Comparison of ENCODE assay signal across 17 cellular contexts in genomic region chr11:92227954-92228935, GRCh38. TPM values are rescaled to one million over a fixed set of nuclear protein-coding genes. Genes with fewer than 3 reads are reported as not detected.
DNase-seq lines count a peak whose midpoint lies in the region; ATAC-seq and TF ChIP-seq lines count a peak whose summit lies in the region.
"Had no signal": no experiment of that assay in that cellular context is flagged by ENCODE, and none has a peak within 500 bp of the region (broad histone marks: within the 10 kb centered on the region; RNA-seq: fewer than 3 reads in every experiment).

No MANE protein-coding gene starts in this region.

- no peaks in the 10 kb centered on the region for H3K9me3 ChIP-seq in neuron (ENCODE audit: low read length)
- H3K9me3 ChIP-seq in transverse colon, result no peaks in the 10 kb centered on the region

- peak overlapping the region in 46 of 59 donors; percentile 4 to 76 (median 63) for H3K4me3 ChIP-seq in dorsolateral prefrontal cortex
- peak overlapping the region; percentile 94 for H3K4me3 ChIP-seq in neuron (ENCODE audit: low read length)
- H3K4me3 ChIP-seq in transverse colon, result no peak overlapping the region
- H3K4me3 ChIP-seq: BLaER1 treated with 17β-estradiol and CSF1 and Interleukin-3, amounts not matched to agents 10 nM and 100 nM had no signal

- peak overlapping the region in 39 of 59 donors; percentile 2 to 92 (median 59) for H3K27ac ChIP-seq in dorsolateral prefrontal cortex
- H3K27ac ChIP-seq in transverse colon, result no peak overlapping the region
- H3K27ac ChIP-seq: BLaER1 treated with 17β-estradiol and CSF1 and Interleukin-3, amounts not matched to agents 10 nM and 100 nM had no signal

- intact Hi-C loops in dorsolateral prefrontal cortex (cut with DNase I) (loop anchor here in 1 of 2 donors (10.0 kb wide), 1 partner anchor 657 kb away; no protein-coding TSS in a partner anchor), transverse colon (cut with DNase I; ENCODE audit: low total_unique reads) (no loop called here)

- H3K4me1 ChIP-seq in neuron (ENCODE audit: insufficient read depth, low read length) (peaks cover 38% of the 10 kb centered on the region), transverse colon (peaks cover 0 to 29% (median 12%) of the 10 kb centered on the region in 4 donors)
- H3K4me1 ChIP-seq: BLaER1 treated with 17β-estradiol and CSF1 and Interleukin-3, amounts not matched to agents 10 nM and 100 nM had no signal

- in situ Hi-C loops in transverse colon (cut with MboI; ENCODE audit: low pct_ligation_motif_present in 1 of 4, low pct_unique_long_range_greater_than_20kb in 1 of 4, low sequenced_read_pairs in 3 of 4), result no loop called here

- H3K36me3 ChIP-seq in neuron (ENCODE audit: insufficient read depth, low read length) (no peaks in the 10 kb centered on the region), transverse colon (no peaks in the 10 kb centered on the region)
- H3K36me3 ChIP-seq: BLaER1 treated with 17β-estradiol and CSF1 and Interleukin-3, amounts not matched to agents 10 nM and 100 nM had no signal

- TF ChIP-seq EP300 in transverse colon (IDR thresholded peaks at IDR 0.05; ENCODE audit: low read depth), result no peak

- DNase-seq in DMS79 treated with DMSO at 0.1 percent for 48 hours (lab: John Stamatoyannopoulos, UW), result peak; percentile 82
- peak; percentile 4 to 83 (median 71) for DNase-seq in NCI-H1417 (lab: John Stamatoyannopoulos, UW)
- peak in 1 of 10 donors; percentile 20 for DNase-seq in dorsolateral prefrontal cortex
- DNase-seq in HuH-7 (ENCODE audit: low spot score), result no peak
- no peak for DNase-seq in NCI-H1694 (lab: John Stamatoyannopoulos, UW)
- DNase-seq in transverse colon, result no peak
- DNase-seq: activated CD4-positive, alpha-beta T cell treated with anti-CD3 and anti-CD28 coated beads, Interleukin-2, amount 50 U/mL, for 1 hour; foreskin fibroblast; immature natural killer cell; NCI-H2171; stimulated activated naive CD4-positive, alpha-beta T cell treated with Interleukin-2 at 50 U/mL for 16 hours had no signal

- TF ChIP-seq CTCF in dorsolateral prefrontal cortex (IDR thresholded peaks at IDR 0.05 in 54 of 56, conservative IDR thresholded peaks at IDR 0.05 in 2 of 56; ENCODE audit: low read depth in 1 of 56, partially characterized antibody in 56 of 56) (no peak), transverse colon (IDR thresholded peaks at IDR 0.05) (no peak)

- 63 to 72% methylated on average over 5 to 6 of the region's 6 CpGs for WGBS in transverse colon (ENCODE audit: low coverage in 1 of 2), 2 donors

- ATAC-seq in GM18907 (IDR thresholded peaks at IDR 0.05; ENCODE audit: unreplicated experiment), result no peak
- ATAC-seq: Panc1, sciatic nerve had no signal

- H3K27me3 ChIP-seq in dorsolateral prefrontal cortex, result peaks cover 0 to 85% (median 3%) of the 10 kb centered on the region in 45 donors
- no peaks in the 10 kb centered on the region for H3K27me3 ChIP-seq in neuron (ENCODE audit: insufficient read depth, low read length)
- H3K27me3 ChIP-seq in transverse colon, result peaks cover 78% of the 10 kb centered on the region
- H3K27me3 ChIP-seq: BLaER1 treated with 17β-estradiol and CSF1 and Interleukin-3, amounts not matched to agents 10 nM and 100 nM had no signal

- no peak overlapping the region for H2AFZ ChIP-seq in neuron (ENCODE audit: low read depth, low read length)

- TF ChIP-seq POLR2A in transverse colon (IDR thresholded peaks at IDR 0.05), result no peak

RNA-seq across cellular contexts. Expression of gene FAT3, which starts 3.6 kb away (rescaled TPM):
- total RNA-seq in dorsolateral prefrontal cortex (100 to 1,000 TPM in 63 of 120 experiments, 10 to 100 TPM in 57; 28.1 to 164 (median 104) TPM), transverse colon (1 to 10 TPM in 1 of 4 donors, under 1 TPM in 3; 0.40 to 1.9 (median 0.66) TPM)
- total RNA-seq: T-helper 2 cell treated with Interferon-gamma antibody and Interleukin-4, amounts not matched to agents 100 ng/mL and 5 ng/mL, for 36 hours had no signal

Comparison
In these comparisons a context has a peak if more than half of its experiments do, and no peak if none do; other contexts are left out.
1. DNase-seq: peak in DMS79 treated with DMSO at 0.1 percent for 48 hours (single experiment) and NCI-H1417 (3 of 3); none in HuH-7 (single experiment), NCI-H1694 (single experiment) and transverse colon (single experiment).
2. H3K27ac ChIP-seq: peak in dorsolateral prefrontal cortex (39 of 59); none in transverse colon (0 of 4).
3. H3K4me3 ChIP-seq: peak in dorsolateral prefrontal cortex (46 of 59) and neuron (single experiment); none in transverse colon (0 of 4).
4. RNA of gene FAT3, which starts 3.6 kb away (total RNA-seq): 28.1 to 164 TPM in dorsolateral prefrontal cortex; 0.40 to 1.9 TPM in transverse colon; every median in the first group is over 10 times any median in the second.